ENCODE assay signal across 1 cellular context in genomic region chr9:124853605-124854143, GRCh38.
TF ChIP-seq lines count a peak whose summit lies in the region.

No MANE protein-coding gene starts in this region.

TF ChIP-seq in IMR-90, 13 proteins besides CTCF, POLR2A, EP300 and RAD21 (continued from another document):
- TF ChIP-seq ELK1 (IDR thresholded peaks at IDR 0.05; ENCODE audit: borderline replicate concordance, low read depth, low read length) (no peak), BHLHE40 (IDR thresholded peaks at IDR 0.05; ENCODE audit: low read depth, low read length) (no peak), CHD1 (IDR thresholded peaks at IDR 0.05; ENCODE audit: low read depth, low read length) (no peak)
